In genomic region chr20:9609892-9610502, GRCh38 we compare ENCODE assay signal across 9 cellular contexts.
DNase-seq lines count a peak whose midpoint lies in the region; ATAC-seq and TF ChIP-seq lines count a peak whose summit lies in the region.
"Had no signal": no experiment of that assay in that cellular context is flagged by ENCODE, and none has a peak within 500 bp of the region (broad histone marks: within the 10 kb centered on the region; RNA-seq: fewer than 3 reads in every experiment).

No MANE protein-coding gene starts in this region.

- no peaks in the 10 kb centered on the region for H3K9me3 Mint-ChIP-seq in activated naive CD4-positive, alpha-beta T cell treated with anti-CD3 and anti-CD28 coated beads, Interleukin-2, amount 10 ng/mL, durations not matched to agents 7 days and 5 days
- H3K9me3 Mint-ChIP-seq in naive thymus-derived CD4-positive, alpha-beta T cell, result no peaks in the 10 kb centered on the region

- peak; percentile 83 for ATAC-seq in HG03354 (IDR thresholded peaks at IDR 0.05; ENCODE audit: poor library complexity, severe bottlenecking, unreplicated experiment)
- no peak for ATAC-seq in naive thymus-derived CD4-positive, alpha-beta T cell

- no peaks in the 10 kb centered on the region for H3K4me1 ChIP-seq in naive thymus-derived CD4-positive, alpha-beta T cell (ENCODE audit: control insufficient read depth in 2 of 2, insufficient read depth in 2 of 2, low read length in 2 of 2)

- no peak overlapping the region for H3K4me3 Mint-ChIP-seq in activated naive CD4-positive, alpha-beta T cell treated with anti-CD3 and anti-CD28 coated beads, Interleukin-2, amount 10 ng/mL, durations not matched to agents 7 days and 5 days
- H3K4me3 Mint-ChIP-seq in naive thymus-derived CD4-positive, alpha-beta T cell, result no peak overlapping the region
- H3K4me3 Mint-ChIP-seq: IgD-negative memory B cell had no signal

- peak; percentile 24 for DNase-seq in AG09309 (ENCODE audit: low read depth)
- peak; percentile 63 for DNase-seq in NCI-H460 (ENCODE audit: extremely low read depth, low read depth)
- peak; percentile 67 for DNase-seq in activated naive CD4-positive, alpha-beta T cell treated with anti-CD3 and anti-CD28 coated beads, Interleukin-2, amount 10 ng/mL, durations not matched to agents 7 days and 5 days
- DNase-seq in hypothalamus (lab: John Stamatoyannopoulos, UW), result peak in 34 of 51 donors; percentile 2 to 83 (median 42)
- DNase-seq in stimulated activated CD4-positive, alpha-beta T cell treated with anti-CD3 and anti-CD28 coated beads, Interleukin-1b, Interleukin-23, amount 100 ng/mL, for 24 hours (ENCODE audit: low read depth in 4 of 4, low spot score in 1 of 4), result peak in 3 of 4 experiments; percentile 4 to 36 (median 12)
- DNase-seq in naive thymus-derived CD4-positive, alpha-beta T cell, result no peak

- TF ChIP-seq CTCF in AG09309 (IDR thresholded peaks at IDR 0.05; ENCODE audit: control insufficient read depth, insufficient read depth, low read depth, low read length, missing control alignments) (peak; percentile 60), GM12872 (IDR thresholded peaks at IDR 0.05; ENCODE audit: insufficient read depth, low read depth, low read length) (peak; percentile 53)

- H3K36me3 ChIP-seq in naive thymus-derived CD4-positive, alpha-beta T cell (ENCODE audit: control insufficient read depth in 2 of 3, insufficient read depth in 3 of 3, low read length in 3 of 3), result no peaks in the 10 kb centered on the region

- no peaks in the 10 kb centered on the region for H3K36me3 Mint-ChIP-seq in activated naive CD4-positive, alpha-beta T cell treated with anti-CD3 and anti-CD28 coated beads, Interleukin-2, amount 10 ng/mL, durations not matched to agents 7 days and 5 days
- no peaks in the 10 kb centered on the region for H3K36me3 Mint-ChIP-seq in naive thymus-derived CD4-positive, alpha-beta T cell
- H3K36me3 Mint-ChIP-seq: IgD-negative memory B cell had no signal

- intact Hi-C loops in naive thymus-derived CD4-positive, alpha-beta T cell (cut with micrococcal nuclease), result no loop called here

- CTCF ChIA-PET in activated naive CD4-positive, alpha-beta T cell treated with anti-CD3 and anti-CD28 coated beads, Interleukin-2, amount 10 ng/mL, durations not matched to agents 7 days and 5 days (lab: Charles Lee), result interaction anchor here (1.0 to 6.4 kb wide), 4 partner anchors 9 to 202 kb away, joined by 3 to 103 read pairs (median 3); no protein-coding TSS in a partner anchor
- CTCF ChIA-PET in naive thymus-derived CD4-positive, alpha-beta T cell (lab: Charles Lee), result interaction anchor here (0.6 kb wide), 1 partner anchor 817 kb away, joined by 3 read pairs; no protein-coding TSS in a partner anchor

- no peak overlapping the region for H3K27ac ChIP-seq in naive thymus-derived CD4-positive, alpha-beta T cell (ENCODE audit: low read depth, low read length)

- H3K4me1 Mint-ChIP-seq in activated naive CD4-positive, alpha-beta T cell treated with anti-CD3 and anti-CD28 coated beads, Interleukin-2, amount 10 ng/mL, durations not matched to agents 7 days and 5 days, result no peaks in the 10 kb centered on the region
- no peaks in the 10 kb centered on the region for H3K4me1 Mint-ChIP-seq in naive thymus-derived CD4-positive, alpha-beta T cell
- H3K4me1 Mint-ChIP-seq: IgD-negative memory B cell had no signal

- H3K4me3 ChIP-seq in AG09309 (ENCODE audit: control insufficient read depth, low read depth, low read length), result no peak overlapping the region
- no peak overlapping the region for H3K4me3 ChIP-seq in naive thymus-derived CD4-positive, alpha-beta T cell (ENCODE audit: low read length)

- no peaks in the 10 kb centered on the region for H3K27me3 ChIP-seq in naive thymus-derived CD4-positive, alpha-beta T cell (ENCODE audit: control insufficient read depth in 2 of 2, insufficient read depth in 2 of 2, low read length in 2 of 2)

- no peaks in the 10 kb centered on the region for H3K27me3 Mint-ChIP-seq in activated naive CD4-positive, alpha-beta T cell treated with anti-CD3 and anti-CD28 coated beads, Interleukin-2, amount 10 ng/mL, durations not matched to agents 7 days and 5 days
- H3K27me3 Mint-ChIP-seq in naive thymus-derived CD4-positive, alpha-beta T cell, result peaks cover 0 to 9% (median 4%) of the 10 kb centered on the region in 5 donors

- POLR2A ChIA-PET in naive thymus-derived CD4-positive, alpha-beta T cell (lab: Charles Lee), result no interaction called here

- no peaks in the 10 kb centered on the region for H3K9me3 ChIP-seq in naive thymus-derived CD4-positive, alpha-beta T cell (ENCODE audit: control insufficient read depth in 2 of 3, low read length in 3 of 3)

- H3K27ac Mint-ChIP-seq in activated naive CD4-positive, alpha-beta T cell treated with anti-CD3 and anti-CD28 coated beads, Interleukin-2, amount 10 ng/mL, durations not matched to agents 7 days and 5 days, result no peak overlapping the region
- no peak overlapping the region for H3K27ac Mint-ChIP-seq in naive thymus-derived CD4-positive, alpha-beta T cell
- H3K27ac Mint-ChIP-seq: IgD-negative memory B cell had no signal

Comparison
In these comparisons a context has a peak if more than half of its experiments do, and no peak if none do; other contexts are left out.
1. DNase-seq: peak in AG09309 (single experiment), NCI-H460 (single experiment), activated naive CD4-positive, alpha-beta T cell treated with anti-CD3 and anti-CD28 coated beads, Interleukin-2, amount 10 ng/mL, durations not matched to agents 7 days and 5 days (single experiment), hypothalamus (34 of 51) and stimulated activated CD4-positive, alpha-beta T cell treated with anti-CD3 and anti-CD28 coated beads, Interleukin-1b, Interleukin-23, amount 100 ng/mL, for 24 hours (3 of 4); none in naive thymus-derived CD4-positive, alpha-beta T cell (0 of 9).